In genomic region chr6:110446405-110446804, GRCh38 we compare ENCODE assay signal across 19 cellular contexts. TPM values are rescaled to one million over a fixed set of nuclear protein-coding genes. Genes with fewer than 3 reads are reported as not detected.
"Had no signal": no experiment of that assay in that cellular context is flagged by ENCODE, and none has a peak within 500 bp of the region (broad histone marks: within the 10 kb centered on the region; RNA-seq: fewer than 3 reads in every experiment).

No MANE protein-coding gene starts in this region.

- H3K9me3 Mint-ChIP-seq: activated CD4-positive, alpha-beta memory T cell treated with anti-CD3 and anti-CD28 coated beads for 36 hours; activated T-cell treated with anti-CD3 and anti-CD28 coated beads, Interleukin-2, amount 50 U/mL, for 4 hours; endodermal cell; stimulated activated naive CD8-positive, alpha-beta T cell treated with anti-CD3 and anti-CD28 coated beads, Interleukin-15, Interleukin-2, amounts not matched to agents 100 ng/mL and 50 ng/mL, for 24 hours had no signal

- H3K27me3 Mint-ChIP-seq: activated naive CD8-positive, alpha-beta T cell had no signal

- DNase-seq: activated CD4-positive, alpha-beta memory T cell treated with anti-CD3 and anti-CD28 coated beads for 36 hours; activated gamma-delta T cell; activated T-cell treated with anti-CD3 and anti-CD28 coated beads, Interleukin-2, amount 50 U/mL, for 4 hours; amygdala; brain microvascular endothelial cell; endodermal cell; heart left ventricle; kidney; left ventricle myocardium superior; ovary; stimulated activated CD4-positive, alpha-beta T cell treated with anti-CD3 and anti-CD28 coated beads, Interleukin-4, amount 100 ng/mL, for 1 hour; stimulated activated CD8-positive, alpha-beta memory T cell treated with anti-CD3 and anti-CD28 coated beads, Interleukin-4, amount 100 ng/mL, for 48 hours; T-helper 9 cell; upper lobe of left lung had no signal

- H3K27ac Mint-ChIP-seq: activated CD4-positive, alpha-beta memory T cell treated with anti-CD3 and anti-CD28 coated beads for 36 hours; activated naive CD8-positive, alpha-beta T cell; endodermal cell; stimulated activated naive CD8-positive, alpha-beta T cell treated with anti-CD3 and anti-CD28 coated beads, Interleukin-15, Interleukin-2, amounts not matched to agents 100 ng/mL and 50 ng/mL, for 24 hours had no signal

- H3K4me3 Mint-ChIP-seq: activated CD4-positive, alpha-beta memory T cell treated with anti-CD3 and anti-CD28 coated beads for 36 hours; activated naive CD8-positive, alpha-beta T cell; activated T-cell treated with anti-CD3 and anti-CD28 coated beads, Interleukin-2, amount 50 U/mL, for 4 hours; endodermal cell; stimulated activated naive CD8-positive, alpha-beta T cell treated with anti-CD3 and anti-CD28 coated beads, Interleukin-15, Interleukin-2, amounts not matched to agents 100 ng/mL and 50 ng/mL, for 24 hours had no signal

- ATAC-seq: activated T-cell treated with anti-CD3 and anti-CD28 coated beads, Interleukin-2, amount 50 U/mL, for 4 hours; heart left ventricle; left ventricle myocardium superior had no signal

- H3K27ac ChIP-seq: brain microvascular endothelial cell, esophagus muscularis mucosa, heart left ventricle, ovary, upper lobe of left lung had no signal

- H3K36me3 Mint-ChIP-seq: activated CD4-positive, alpha-beta memory T cell treated with anti-CD3 and anti-CD28 coated beads for 36 hours; activated naive CD8-positive, alpha-beta T cell had no signal

RNA-seq across cellular contexts. Expression of gene SLC22A16, which starts 30.0 kb away (rescaled TPM):
- total RNA-seq: activated CD4-positive, alpha-beta memory T cell treated with anti-CD3 and anti-CD28 coated beads for 36 hours; activated T-cell treated with anti-CD3 and anti-CD28 coated beads, Interleukin-2, amount 50 U/mL, for 4 hours; dermis microvascular lymphatic vessel endothelial cell; endodermal cell; left ventricle myocardium superior; renal cortical epithelial cell had no signal

RNA-seq across cellular contexts. Expression of gene DDO, which starts 31.0 kb away (rescaled TPM):
- total RNA-seq: activated CD4-positive, alpha-beta memory T cell treated with anti-CD3 and anti-CD28 coated beads for 36 hours; activated T-cell treated with anti-CD3 and anti-CD28 coated beads, Interleukin-2, amount 50 U/mL, for 4 hours; endodermal cell had no signal
